In genomic region chr4:30722092-30722915, GRCh38 we compare ENCODE assay signal across 1 cellular context.
TF ChIP-seq lines count a peak whose summit lies in the region.

No MANE protein-coding gene starts in this region.

TF ChIP-seq in GM23338, 12 proteins besides CTCF, POLR2A, EP300 and RAD21 (continued from another document):
- no peak for TF ChIP-seq STAT1 (IDR thresholded peaks at IDR 0.05; ENCODE audit: unreplicated experiment)
- no peak for TF ChIP-seq ZNF331 (CRISPR knock-in tag; IDR thresholded peaks at IDR 0.05; ENCODE audit: low read depth)
- no peak for TF ChIP-seq REST (IDR thresholded peaks at IDR 0.05; ENCODE audit: unreplicated experiment)
- peak; percentile 44 for TF ChIP-seq EZH2 (IDR thresholded peaks at IDR 0.05; ENCODE audit: low read depth, unreplicated experiment)
- no peak for TF ChIP-seq ETS1 (IDR thresholded peaks at IDR 0.05)
- no peak for TF ChIP-seq POLR2AphosphoS5 (IDR thresholded peaks at IDR 0.05; ENCODE audit: low read depth)
- peak; percentile 54 for TF ChIP-seq EZH2phosphoT487 (IDR thresholded peaks at IDR 0.05; ENCODE audit: unreplicated experiment)
- TF ChIP-seq CREB1 (CRISPR knock-in tag; IDR thresholded peaks at IDR 0.05; ENCODE audit: low read depth): no peak
- no peak for TF ChIP-seq ZNF114 (CRISPR knock-in tag; IDR thresholded peaks at IDR 0.05)
- no peak for TF ChIP-seq JUNB (IDR thresholded peaks at IDR 0.05; ENCODE audit: unreplicated experiment)
